Comparison of ENCODE assay signal across 18 cellular contexts in genomic region chr10:110162749-110163148, GRCh38. TPM values are rescaled to one million over a fixed set of nuclear protein-coding genes. Genes with fewer than 3 reads are reported as not detected.
DNase-seq lines count a peak whose midpoint lies in the region; ATAC-seq and TF ChIP-seq lines count a peak whose summit lies in the region.
"Had no signal": no experiment of that assay in that cellular context is flagged by ENCODE, and none has a peak within 500 bp of the region (broad histone marks: within the 10 kb centered on the region; RNA-seq: fewer than 3 reads in every experiment).

No MANE protein-coding gene starts in this region.

- H3K4me3 ChIP-seq in HL-60 (replicated peaks; ENCODE audit: insufficient read depth, low read length) (no peak overlapping the region), right lobe of liver (no peak overlapping the region), dorsolateral prefrontal cortex (no peak overlapping the region)
- H3K4me3 ChIP-seq: adrenal gland had no signal

- H3K27ac ChIP-seq in HL-60 (replicated peaks): no peak overlapping the region
- no peak overlapping the region for H3K27ac ChIP-seq in right lobe of liver
- H3K27ac ChIP-seq in dorsolateral prefrontal cortex: no peak overlapping the region
- H3K27ac ChIP-seq: adrenal gland had no signal

- H3K9me3 ChIP-seq in right lobe of liver: no peaks in the 10 kb centered on the region
- H3K9me3 ChIP-seq: adrenal gland had no signal

- 31% methylated on average over 3 of the region's 6 CpGs for WGBS in right lobe of liver (ENCODE audit: insufficient coverage, low coverage, low lambda C conversion rate, missing lambda C conversion rate)

- peak; percentile 5 for DNase-seq in COLO668 (lab: John Stamatoyannopoulos, UW; ENCODE audit: unreplicated experiment)
- peak; percentile 64 to 85 for DNase-seq in HL-60 (ENCODE audit: low read depth in 1 of 2, low spot score in 1 of 2)
- peak; percentile 25 for DNase-seq in SKM-1 (lab: John Stamatoyannopoulos, UW; ENCODE audit: unreplicated experiment)
- DNase-seq in right lobe of liver: no peak
- DNase-seq in dorsolateral prefrontal cortex: no peak
- no peak for DNase-seq in medulla oblongata (ENCODE audit: extremely low spot score)
- no peak for DNase-seq in NCI-H774 (lab: John Stamatoyannopoulos, UW)
- DNase-seq: activated CD4-positive, alpha-beta T cell treated with anti-CD3 and anti-CD28 coated beads, Interleukin-2, amount 10 ng/mL, durations not matched to agents 24 days and 14 days; activated T-cell treated with anti-CD3 and anti-CD28 coated beads, Interleukin-2, amount 50 U/mL, for 48 hours; adrenal gland; HCEC 1CT; immature natural killer cell; KG1; mesenchymal stem cell; NCI-H187; NCI-H524 treated with DMSO at 0.1 percent for 48 hours; stimulated activated naive B cell treated with anti-CD40 and anti-IgM and Interleukin-4, amounts not matched to agents 10 μg/mL and 1 μg/mL and 100 μg/mL, for 72 hours had no signal

- ATAC-seq in right lobe of liver (peak; percentile 42 to 59 (median 46)), GM21367 (IDR thresholded peaks at IDR 0.05; ENCODE audit: unreplicated experiment) (no peak)
- ATAC-seq: stimulated activated naive B cell treated with anti-CD40 and anti-IgM and Interleukin-4, amounts not matched to agents 10 μg/mL and 1 μg/mL and 100 μg/mL, for 72 hours had no signal

- H3K27me3 ChIP-seq in HL-60 (ENCODE audit: insufficient read depth, poor library complexity, severe bottlenecking): no peaks in the 10 kb centered on the region
- no peaks in the 10 kb centered on the region for H3K27me3 ChIP-seq in right lobe of liver
- H3K27me3 ChIP-seq in dorsolateral prefrontal cortex: peaks cover 0 to 8% (median 0%) of the 10 kb centered on the region in 45 donors

- TF ChIP-seq CTCF in HL-60 (IDR thresholded peaks at IDR 0.05; ENCODE audit: insufficient read depth, low read length) (no peak), right lobe of liver (IDR thresholded peaks at IDR 0.05) (peak in 1 of 4 donors; percentile 9), dorsolateral prefrontal cortex (IDR thresholded peaks at IDR 0.05 in 54 of 56, conservative IDR thresholded peaks at IDR 0.05 in 2 of 56; ENCODE audit: low read depth in 1 of 56, partially characterized antibody in 56 of 56) (peak in 10 of 56 donors; percentile 9 to 41 (median 18))

- no peak for TF ChIP-seq POLR2A in right lobe of liver (IDR thresholded peaks at IDR 0.05)

- H3K36me3 ChIP-seq in right lobe of liver: no peaks in the 10 kb centered on the region
- H3K36me3 ChIP-seq: adrenal gland had no signal

- no peaks in the 10 kb centered on the region for H3K4me1 ChIP-seq in right lobe of liver
- H3K4me1 ChIP-seq: adrenal gland had no signal

- intact Hi-C loops in right lobe of liver (cut with DNase I) (no loop called here), dorsolateral prefrontal cortex (cut with DNase I) (no loop called here)

RNA-seq across cellular contexts. Expression of gene MXI1, which starts 44.7 kb away (rescaled TPM):
- total RNA-seq in right lobe of liver: 10 to 100 TPM; 17.1 to 32.6 (median 26.5) TPM
- 100 to 1,000 TPM in 65 of 120 experiments, 10 to 100 TPM in 55; 66.2 to 188 (median 104) TPM for total RNA-seq in dorsolateral prefrontal cortex

Comparison
In these comparisons a context has a peak if more than half of its experiments do, and no peak if none do; other contexts are left out.
1. DNase-seq: peak in COLO668 (single experiment), HL-60 (2 of 2) and SKM-1 (single experiment); none in right lobe of liver (0 of 3), dorsolateral prefrontal cortex (0 of 10), medulla oblongata (single experiment) and NCI-H774 (single experiment).